12 cellular contexts compared by ENCODE assay signal in the genomic region with DNA sequence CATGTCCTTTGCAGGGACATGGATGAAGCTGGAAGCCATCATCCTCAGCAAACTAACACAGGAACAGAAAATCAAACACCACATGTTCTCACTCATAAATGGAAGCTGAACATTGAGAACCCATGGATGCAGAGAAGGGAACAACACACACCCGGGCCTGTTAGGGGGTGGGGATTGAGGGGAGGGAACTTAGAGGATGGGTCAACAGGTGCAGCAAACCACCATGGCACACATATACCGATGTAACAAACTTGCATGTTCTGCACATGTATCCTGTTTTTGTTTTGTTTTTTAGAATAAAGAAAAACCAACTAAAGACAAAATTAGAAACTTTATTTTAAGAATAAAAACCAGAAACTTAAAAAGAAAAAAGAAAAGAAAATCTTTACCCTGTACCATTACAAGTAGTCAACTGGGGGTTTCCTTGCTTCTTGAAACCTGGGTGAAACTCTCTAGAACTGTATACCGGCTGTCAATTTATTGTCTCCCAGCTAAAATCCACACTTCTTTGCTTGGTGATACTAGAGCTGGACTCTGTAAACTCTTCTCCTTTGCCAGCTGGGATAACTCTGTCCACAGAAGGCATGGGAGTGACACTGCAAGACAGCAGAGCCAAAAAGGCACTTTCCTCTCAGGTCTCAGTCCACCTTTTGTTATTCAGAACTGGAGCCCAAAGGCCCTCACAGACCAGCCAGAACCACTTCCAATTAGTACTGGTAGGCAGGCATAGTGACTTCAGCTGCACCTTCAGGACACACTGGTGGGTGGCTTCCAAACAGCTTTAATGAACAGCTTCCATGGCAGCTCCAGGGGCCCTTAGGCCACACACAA. TPM values are rescaled to one million over a fixed set of nuclear protein-coding genes. Genes with fewer than 3 reads are reported as not detected.
DNase-seq lines count a peak whose midpoint lies in the region; ATAC-seq, FAIRE-seq and TF ChIP-seq lines count a peak whose summit lies in the region.
"Had no signal": no experiment of that assay in that cellular context is flagged by ENCODE, and none has a peak within 500 bp of the region (broad histone marks: within the 10 kb centered on the region; RNA-seq: fewer than 3 reads in every experiment).

No MANE protein-coding gene starts in this region.

- H2AFZ ChIP-seq in SU-DHL-6 (ENCODE audit: low read depth, low read length, severe bottlenecking), result no peak overlapping the region

- intact Hi-C loops in pancreas (cut with DNase I), result no loop called here

- H3K4me1 ChIP-seq in pancreas, result peaks cover 0 to 5% (median 0%) of the 10 kb centered on the region in 3 donors
- H3K4me1 ChIP-seq in effector memory CD4-positive, alpha-beta T cell (ENCODE audit: control insufficient read depth, insufficient read depth, low read length, poor library complexity, severe bottlenecking), result no peaks in the 10 kb centered on the region

- no peak overlapping the region for H3K4me3 ChIP-seq in SU-DHL-6 (ENCODE audit: insufficient read depth, low read length, poor library complexity, severe bottlenecking)
- H3K4me3 ChIP-seq in pancreas, result no peak overlapping the region
- no peak overlapping the region for H3K4me3 ChIP-seq in effector memory CD4-positive, alpha-beta T cell (ENCODE audit: insufficient read depth, low read depth, low read length, poor library complexity, severe bottlenecking)

- no peak for TF ChIP-seq CTCF in SU-DHL-6 (IDR thresholded peaks at IDR 0.05; ENCODE audit: insufficient read depth, low read length, poor library complexity, severe bottlenecking)
- no peak for TF ChIP-seq CTCF in pancreas (IDR thresholded peaks at IDR 0.05)

- no peaks in the 10 kb centered on the region for H3K27me3 ChIP-seq in SU-DHL-6 (ENCODE audit: low read length)
- H3K27me3 ChIP-seq in pancreas, result no peaks in the 10 kb centered on the region
- H3K27me3 ChIP-seq in effector memory CD4-positive, alpha-beta T cell (replicated peaks; ENCODE audit: control insufficient read depth, insufficient read depth, low read length, poor library complexity, severe bottlenecking), result no peaks in the 10 kb centered on the region

- H3K79me2 ChIP-seq in SU-DHL-6 (ENCODE audit: insufficient read depth, low read length), result peaks cover 90% of the 10 kb centered on the region

- H3K9me3 ChIP-seq in SU-DHL-6 (ENCODE audit: insufficient read depth, low read length) (no peaks in the 10 kb centered on the region), pancreas (no peaks in the 10 kb centered on the region)
- H3K9me3 ChIP-seq in effector memory CD4-positive, alpha-beta T cell (ENCODE audit: control insufficient read depth, low read length), result no peaks in the 10 kb centered on the region

- H3K36me3 ChIP-seq in SU-DHL-6 (ENCODE audit: low read length) (no peaks in the 10 kb centered on the region), pancreas (no peaks in the 10 kb centered on the region)
- no peaks in the 10 kb centered on the region for H3K36me3 ChIP-seq in effector memory CD4-positive, alpha-beta T cell (ENCODE audit: control insufficient read depth, insufficient read depth, low read length)

- WGBS in pancreas, 2 donors, result 79 to 99% methylated on average over 3 of the region's 3 CpGs

- H3K9ac ChIP-seq in SU-DHL-6 (ENCODE audit: low read length), result no peak overlapping the region

- H3K4me2 ChIP-seq in SU-DHL-6 (ENCODE audit: low read depth, low read length, poor library complexity, severe bottlenecking), result peak overlapping the region; percentile 33

- DNase-seq in pancreas, result no peak
- no peak for DNase-seq in LoVo (ENCODE audit: low spot score)
- no peak for DNase-seq in effector memory CD4-positive, alpha-beta T cell
- no peak for DNase-seq in activated CD8-positive, alpha-beta memory T cell treated with anti-CD3 and anti-CD28 coated beads, Interleukin-2, amount 50 U/mL, for 48 hours
- DNase-seq: DMS 273 treated with DMSO at 0.1 percent for 48 hours, NCI-H1436 had no signal

- no peaks in the 10 kb centered on the region for H3K9me2 ChIP-seq in SU-DHL-6 (replicated peaks; ENCODE audit: insufficient read depth, low read length)

- H3K27ac ChIP-seq in SU-DHL-6 (ENCODE audit: low read depth, low read length) (peak overlapping the region; percentile 67), pancreas (no peak overlapping the region)
- no peak overlapping the region for H3K27ac ChIP-seq in effector memory CD4-positive, alpha-beta T cell (ENCODE audit: insufficient read depth, low read length, poor library complexity, severe bottlenecking)

- FAIRE-seq in pancreas (lab: Jason Lieb, UNC), result no peak
- FAIRE-seq: colon, keratinocyte had no signal

- peak; percentile 37 for ATAC-seq in GM18519 (IDR thresholded peaks at IDR 0.05; ENCODE audit: low FRiP score, unreplicated experiment)
- peak; percentile 56 for ATAC-seq in GM19467 (IDR thresholded peaks at IDR 0.05; ENCODE audit: unreplicated experiment)
- peak; percentile 42 for ATAC-seq in HG02981 (IDR thresholded peaks at IDR 0.05; ENCODE audit: unreplicated experiment)
- no peak for ATAC-seq in pancreas

- 0 out of 2 replicates have a peak, but pooled peaks cover 3% of the 10 kb centered on the region for H3F3A ChIP-seq in SU-DHL-6 (ENCODE audit: insufficient read depth)

- H4K20me1 ChIP-seq in SU-DHL-6 (ENCODE audit: low read depth, low read length), result peaks cover 12% of the 10 kb centered on the region

RNA-seq across cellular contexts. Expression of a gene that starts 9.0 kb away (rescaled TPM):
- total RNA-seq in pancreas, result 10 to 100 TPM in 5 of 6 donors, 1 to 10 TPM in 1; 9.3 to 17.4 (median 13.4) TPM
- polyA plus RNA-seq in pancreas, result 10 to 100 TPM; 21.3 to 36.6 TPM

Comparison
In these comparisons a context has a peak if more than half of its experiments do, and no peak if none do; other contexts are left out.
1. ATAC-seq: peak in GM18519 (single experiment), GM19467 (single experiment) and HG02981 (single experiment); none in pancreas (0 of 4).